Comparison of ENCODE assay signal across 11 cellular contexts in genomic region chr11:121538054-121538453, GRCh38.
DNase-seq lines count a peak whose midpoint lies in the region; ATAC-seq and TF ChIP-seq lines count a peak whose summit lies in the region.
"Had no signal": no experiment of that assay in that cellular context is flagged by ENCODE, and none has a peak within 500 bp of the region (broad histone marks: within the 10 kb centered on the region; RNA-seq: fewer than 3 reads in every experiment).

No MANE protein-coding gene starts in this region.

- peak; percentile 66 for ATAC-seq in GM18499 (IDR thresholded peaks at IDR 0.05; ENCODE audit: insufficient read depth, unreplicated experiment)
- peak; percentile 72 for ATAC-seq in GM19452 (IDR thresholded peaks at IDR 0.05; ENCODE audit: unreplicated experiment)
- ATAC-seq in HG03066 (IDR thresholded peaks at IDR 0.05; ENCODE audit: low read depth, unreplicated experiment) = peak; percentile 81
- peak; percentile 69 to 82 for ATAC-seq in activated naive CD4-positive, alpha-beta T cell treated with anti-CD3 and anti-CD28 coated beads, Interleukin-2, amount 50 U/mL, for 72 hours
- ATAC-seq: left ventricle myocardium superior had no signal

- TF ChIP-seq CTCF in endothelial cell (IDR thresholded peaks at IDR 0.05; ENCODE audit: unreplicated experiment) = no peak

- no peak for DNase-seq in activated naive CD4-positive, alpha-beta T cell treated with anti-CD3 and anti-CD28 coated beads, Interleukin-2, amount 50 U/mL, for 72 hours (ENCODE audit: low spot score in 2 of 2)
- no peak for DNase-seq in kidney glomerular epithelial cell (lab: John Stamatoyannopoulos, UW)
- DNase-seq in amygdala (lab: John Stamatoyannopoulos, UW) = no peak
- DNase-seq in activated gamma-delta T cell (lab: John Stamatoyannopoulos, UW) = no peak
- DNase-seq in endothelial cell (ENCODE audit: low spot score) = no peak
- DNase-seq: GDM1, left ventricle myocardium superior, NCI-H146 had no signal

- H3K4me3 Mint-ChIP-seq in endothelial cell (ENCODE audit: unreplicated experiment) = no peak overlapping the region

- peaks cover 2% of the 10 kb centered on the region for H3K27me3 Mint-ChIP-seq in endothelial cell (ENCODE audit: unreplicated experiment)

- H3K27ac Mint-ChIP-seq in activated naive CD4-positive, alpha-beta T cell treated with anti-CD3 and anti-CD28 coated beads, Interleukin-2, amount 50 U/mL, for 72 hours = no peak overlapping the region
- no peak overlapping the region for H3K27ac Mint-ChIP-seq in endothelial cell (ENCODE audit: unreplicated experiment)

- H3K9me3 Mint-ChIP-seq in activated naive CD4-positive, alpha-beta T cell treated with anti-CD3 and anti-CD28 coated beads, Interleukin-2, amount 50 U/mL, for 72 hours = no peaks in the 10 kb centered on the region
- no peaks in the 10 kb centered on the region for H3K9me3 Mint-ChIP-seq in endothelial cell (ENCODE audit: unreplicated experiment)

- H3K36me3 Mint-ChIP-seq in activated naive CD4-positive, alpha-beta T cell treated with anti-CD3 and anti-CD28 coated beads, Interleukin-2, amount 50 U/mL, for 72 hours = peaks cover 17 to 18% of the 10 kb centered on the region in 2 donors
- no peaks in the 10 kb centered on the region for H3K36me3 Mint-ChIP-seq in endothelial cell (ENCODE audit: low read depth, unreplicated experiment)

- H3K4me1 Mint-ChIP-seq in endothelial cell (ENCODE audit: unreplicated experiment) = no peaks in the 10 kb centered on the region
